Comparison of ENCODE assay signal across 1 cellular context in genomic region chr20:50416269-50416863, GRCh38.
TF ChIP-seq lines count a peak whose summit lies in the region.

No MANE protein-coding gene starts in this region.

TF ChIP-seq in HepG2, 621 proteins besides CTCF, POLR2A, EP300 and RAD21 (continued from another document and continues in another):
- TF ChIP-seq HIC2 (CRISPR knock-in tag; IDR thresholded peaks at IDR 0.05; ENCODE audit: low read depth), result peak; percentile 43; the same call in 1 of the 2 replicates
- TF ChIP-seq JUND (CRISPR knock-in tag; IDR thresholded peaks at IDR 0.05), result no peak
- TF ChIP-seq RFX3 (CRISPR knock-in tag; IDR thresholded peaks at IDR 0.05), result no peak
- no peak for TF ChIP-seq NFE2L1 (CRISPR knock-in tag; IDR thresholded peaks at IDR 0.05; ENCODE audit: borderline replicate concordance)
- no peak for TF ChIP-seq ZNF549 (CRISPR knock-in tag; IDR thresholded peaks at IDR 0.05)
- no peak for TF ChIP-seq NFE2 (CRISPR knock-in tag; IDR thresholded peaks at IDR 0.05)
- no peak for TF ChIP-seq ZNF800 (CRISPR knock-in tag; IDR thresholded peaks at IDR 0.05)
- TF ChIP-seq EED (CRISPR knock-in tag; IDR thresholded peaks at IDR 0.05), result no peak
- TF ChIP-seq, protein P1, sequence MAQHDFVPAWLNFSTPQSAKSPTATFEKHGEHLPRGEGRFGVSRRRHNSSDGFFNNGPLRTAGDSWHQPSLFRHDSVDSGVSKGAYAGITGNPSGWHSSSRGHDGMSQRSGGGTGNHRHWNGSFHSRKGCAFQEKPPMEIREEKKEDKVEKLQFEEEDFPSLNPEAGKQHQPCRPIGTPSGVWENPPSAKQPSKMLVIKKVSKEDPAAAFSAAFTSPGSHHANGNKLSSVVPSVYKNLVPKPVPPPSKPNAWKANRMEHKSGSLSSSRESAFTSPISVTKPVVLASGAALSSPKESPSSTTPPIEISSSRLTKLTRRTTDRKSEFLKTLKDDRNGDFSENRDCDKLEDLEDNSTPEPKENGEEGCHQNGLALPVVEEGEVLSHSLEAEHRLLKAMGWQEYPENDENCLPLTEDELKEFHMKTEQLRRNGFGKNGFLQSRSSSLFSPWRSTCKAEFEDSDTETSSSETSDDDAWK (CRISPR knock-in tag; IDR thresholded peaks at IDR 0.05), result no peak
- peak; percentile 45; the same call in 1 of the 2 replicates for TF ChIP-seq SALL1 (CRISPR knock-in tag; IDR thresholded peaks at IDR 0.05)
- no peak for TF ChIP-seq ZNF619 (CRISPR knock-in tag; IDR thresholded peaks at IDR 0.05)
- no peak for TF ChIP-seq ELF1 (CRISPR knock-in tag; IDR thresholded peaks at IDR 0.05)
- no peak for TF ChIP-seq ZNF547 (CRISPR knock-in tag; IDR thresholded peaks at IDR 0.05)
- TF ChIP-seq ZNF432 (CRISPR knock-in tag; IDR thresholded peaks at IDR 0.05; ENCODE audit: borderline replicate concordance), result 0 out of 2 replicates have a peak, but pooled peaks have one; percentile 51
- peak; percentile 86; the same call in 1 of the 2 replicates for TF ChIP-seq ZMYM3 (CRISPR knock-in tag; IDR thresholded peaks at IDR 0.05)
- TF ChIP-seq HNRNPH1 (optimal IDR thresholded peaks at IDR 0.05; ENCODE audit: low read depth, low read length), result no peak
- TF ChIP-seq LRRFIP1 (CRISPR knock-in tag; conservative IDR thresholded peaks at IDR 0.05), result no peak
- 0 out of 2 replicates have a peak, but pooled peaks have one; percentile 29 for TF ChIP-seq SAFB2 (CRISPR knock-in tag; IDR thresholded peaks at IDR 0.05; ENCODE audit: borderline replicate concordance, low read depth)
- no peak for TF ChIP-seq HNF4G (IDR thresholded peaks at IDR 0.05; ENCODE audit: borderline replicate concordance, low read depth, low read length)
- TF ChIP-seq HNF4G (CRISPR knock-in tag; IDR thresholded peaks at IDR 0.05; ENCODE audit: borderline replicate concordance, low read depth), result no peak
- no peak for TF ChIP-seq NCOA1 (CRISPR knock-in tag; IDR thresholded peaks at IDR 0.05)
- 0 out of 2 replicates have a peak, but pooled peaks have one; percentile 20 for TF ChIP-seq IRF9 (CRISPR knock-in tag; IDR thresholded peaks at IDR 0.05; ENCODE audit: borderline replicate concordance)
- no peak for TF ChIP-seq PAXIP1 (CRISPR knock-in tag; conservative IDR thresholded peaks at IDR 0.05)
- no peak; the same call in 1 of the 2 replicates for TF ChIP-seq CSRNP1 (CRISPR knock-in tag; IDR thresholded peaks at IDR 0.05)
- no peak for TF ChIP-seq U2AF1 (optimal IDR thresholded peaks at IDR 0.05; ENCODE audit: low read depth, low read length)
- TF ChIP-seq ZNF20 (CRISPR knock-in tag; IDR thresholded peaks at IDR 0.05), result no peak
- TF ChIP-seq ZNF431 (CRISPR knock-in tag; IDR thresholded peaks at IDR 0.05; ENCODE audit: borderline replicate concordance, low read depth), result 0 out of 2 replicates have a peak, but pooled peaks have one; percentile 31
- no peak for TF ChIP-seq SMAD9 (CRISPR knock-in tag; IDR thresholded peaks at IDR 0.05)
- no peak for TF ChIP-seq CCAR2 (optimal IDR thresholded peaks at IDR 0.05; ENCODE audit: low read depth, low read length)
- TF ChIP-seq ZNF333 (CRISPR knock-in tag; IDR thresholded peaks at IDR 0.05; ENCODE audit: borderline replicate concordance), result no peak
- TF ChIP-seq, protein P2, sequence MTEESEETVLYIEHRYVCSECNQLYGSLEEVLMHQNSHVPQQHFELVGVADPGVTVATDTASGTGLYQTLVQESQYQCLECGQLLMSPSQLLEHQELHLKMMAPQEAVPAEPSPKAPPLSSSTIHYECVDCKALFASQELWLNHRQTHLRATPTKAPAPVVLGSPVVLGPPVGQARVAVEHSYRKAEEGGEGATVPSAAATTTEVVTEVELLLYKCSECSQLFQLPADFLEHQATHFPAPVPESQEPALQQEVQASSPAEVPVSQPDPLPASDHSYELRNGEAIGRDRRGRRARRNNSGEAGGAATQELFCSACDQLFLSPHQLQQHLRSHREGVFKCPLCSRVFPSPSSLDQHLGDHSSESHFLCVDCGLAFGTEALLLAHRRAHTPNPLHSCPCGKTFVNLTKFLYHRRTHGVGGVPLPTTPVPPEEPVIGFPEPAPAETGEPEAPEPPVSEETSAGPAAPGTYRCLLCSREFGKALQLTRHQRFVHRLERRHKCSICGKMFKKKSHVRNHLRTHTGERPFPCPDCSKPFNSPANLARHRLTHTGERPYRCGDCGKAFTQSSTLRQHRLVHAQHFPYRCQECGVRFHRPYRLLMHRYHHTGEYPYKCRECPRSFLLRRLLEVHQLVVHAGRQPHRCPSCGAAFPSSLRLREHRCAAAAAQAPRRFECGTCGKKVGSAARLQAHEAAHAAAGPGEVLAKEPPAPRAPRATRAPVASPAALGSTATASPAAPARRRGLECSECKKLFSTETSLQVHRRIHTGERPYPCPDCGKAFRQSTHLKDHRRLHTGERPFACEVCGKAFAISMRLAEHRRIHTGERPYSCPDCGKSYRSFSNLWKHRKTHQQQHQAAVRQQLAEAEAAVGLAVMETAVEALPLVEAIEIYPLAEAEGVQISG (CRISPR knock-in tag; IDR thresholded peaks at IDR 0.05), result no peak
- no peak for TF ChIP-seq ESRRA (CRISPR knock-in tag; IDR thresholded peaks at IDR 0.05; ENCODE audit: low read depth)
- TF ChIP-seq TGIF2 (CRISPR knock-in tag; IDR thresholded peaks at IDR 0.05), result no peak
- no peak for TF ChIP-seq GTF2F1 (IDR thresholded peaks at IDR 0.05; ENCODE audit: low read length)
- no peak for TF ChIP-seq ZNF788 (CRISPR knock-in tag; IDR thresholded peaks at IDR 0.05; ENCODE audit: borderline replicate concordance)
- TF ChIP-seq ZNF335 (CRISPR knock-in tag; IDR thresholded peaks at IDR 0.05), result no peak
- no peak for TF ChIP-seq TCF12 (IDR thresholded peaks at IDR 0.05)
- no peak for TF ChIP-seq TCF12 (CRISPR knock-in tag; IDR thresholded peaks at IDR 0.05)
- TF ChIP-seq, protein P3, sequence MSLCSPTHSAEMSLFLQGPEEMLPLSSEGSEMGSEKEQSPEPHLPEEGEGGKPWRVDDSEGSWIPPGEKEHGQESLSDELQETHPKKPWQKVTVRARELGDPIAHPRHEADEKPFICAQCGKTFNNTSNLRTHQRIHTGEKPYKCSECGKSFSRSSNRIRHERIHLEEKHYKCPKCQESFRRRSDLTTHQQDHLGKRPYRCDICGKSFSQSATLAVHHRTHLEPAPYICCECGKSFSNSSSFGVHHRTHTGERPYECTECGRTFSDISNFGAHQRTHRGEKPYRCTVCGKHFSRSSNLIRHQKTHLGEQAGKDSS (CRISPR knock-in tag; IDR thresholded peaks at IDR 0.05; ENCODE audit: borderline replicate concordance, low read depth), result no peak
- TF ChIP-seq ZNF564 (CRISPR knock-in tag; IDR thresholded peaks at IDR 0.05), result no peak
- no peak for TF ChIP-seq TBP (CRISPR knock-in tag; IDR thresholded peaks at IDR 0.05)
- no peak for TF ChIP-seq FOXM1 (CRISPR knock-in tag; IDR thresholded peaks at IDR 0.05)
- TF ChIP-seq, protein P4, sequence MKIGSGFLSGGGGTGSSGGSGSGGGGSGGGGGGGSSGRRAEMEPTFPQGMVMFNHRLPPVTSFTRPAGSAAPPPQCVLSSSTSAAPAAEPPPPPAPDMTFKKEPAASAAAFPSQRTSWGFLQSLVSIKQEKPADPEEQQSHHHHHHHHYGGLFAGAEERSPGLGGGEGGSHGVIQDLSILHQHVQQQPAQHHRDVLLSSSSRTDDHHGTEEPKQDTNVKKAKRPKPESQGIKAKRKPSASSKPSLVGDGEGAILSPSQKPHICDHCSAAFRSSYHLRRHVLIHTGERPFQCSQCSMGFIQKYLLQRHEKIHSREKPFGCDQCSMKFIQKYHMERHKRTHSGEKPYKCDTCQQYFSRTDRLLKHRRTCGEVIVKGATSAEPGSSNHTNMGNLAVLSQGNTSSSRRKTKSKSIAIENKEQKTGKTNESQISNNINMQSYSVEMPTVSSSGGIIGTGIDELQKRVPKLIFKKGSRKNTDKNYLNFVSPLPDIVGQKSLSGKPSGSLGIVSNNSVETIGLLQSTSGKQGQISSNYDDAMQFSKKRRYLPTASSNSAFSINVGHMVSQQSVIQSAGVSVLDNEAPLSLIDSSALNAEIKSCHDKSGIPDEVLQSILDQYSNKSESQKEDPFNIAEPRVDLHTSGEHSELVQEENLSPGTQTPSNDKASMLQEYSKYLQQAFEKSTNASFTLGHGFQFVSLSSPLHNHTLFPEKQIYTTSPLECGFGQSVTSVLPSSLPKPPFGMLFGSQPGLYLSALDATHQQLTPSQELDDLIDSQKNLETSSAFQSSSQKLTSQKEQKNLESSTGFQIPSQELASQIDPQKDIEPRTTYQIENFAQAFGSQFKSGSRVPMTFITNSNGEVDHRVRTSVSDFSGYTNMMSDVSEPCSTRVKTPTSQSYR (CRISPR knock-in tag; IDR thresholded peaks at IDR 0.05; ENCODE audit: borderline replicate concordance), result no peak
- no peak for TF ChIP-seq JUN (CRISPR knock-in tag; IDR thresholded peaks at IDR 0.05)
